ENCODE assay signal across 23 cellular contexts in genomic region chr3:167710552-167710951, GRCh38.
"Had no signal": no experiment of that assay in that cellular context is flagged by ENCODE, and none has a peak within 500 bp of the region (broad histone marks: within the 10 kb centered on the region; RNA-seq: fewer than 3 reads in every experiment).

No MANE protein-coding gene starts in this region.

- H3K27me3 Mint-ChIP-seq: activated CD4-positive, alpha-beta T cell treated with anti-CD3 and anti-CD28 coated beads, Interleukin-2, amount 10 ng/mL, durations not matched to agents 24 days and 14 days; activated CD8-positive, alpha-beta T cell treated with anti-CD3 and anti-CD28 coated beads for 36 hours; activated naive CD8-positive, alpha-beta T cell treated with anti-CD3 and anti-CD28 coated beads for 36 hours; brain; type B pancreatic cell had no signal

- H3K27ac Mint-ChIP-seq: activated CD4-positive, alpha-beta T cell treated with anti-CD3 and anti-CD28 coated beads, Interleukin-2, amount 10 ng/mL, durations not matched to agents 24 days and 14 days; activated naive CD8-positive, alpha-beta T cell treated with anti-CD3 and anti-CD28 coated beads for 36 hours; brain; type B pancreatic cell had no signal

- H3K9me3 Mint-ChIP-seq: activated CD8-positive, alpha-beta T cell treated with anti-CD3 and anti-CD28 coated beads for 36 hours; activated naive CD8-positive, alpha-beta T cell treated with anti-CD3 and anti-CD28 coated beads for 36 hours had no signal

- H3K36me3 ChIP-seq: prostate gland had no signal

- H3K4me1 ChIP-seq: prostate gland, right atrium auricular region had no signal

- ATAC-seq: activated CD8-positive, alpha-beta T cell treated with anti-CD3 and anti-CD28 coated beads for 36 hours; lower lobe of right lung; stimulated activated naive CD8-positive, alpha-beta T cell treated with anti-CD3 and anti-CD28 coated beads, Interleukin-15, Interleukin-2, amounts not matched to agents 100 U/mL and 50 U/mL, for 24 hours had no signal

- H3K9me3 ChIP-seq: lower lobe of right lung, prostate gland, right atrium auricular region had no signal

- DNase-seq: activated CD4-positive, alpha-beta T cell treated with anti-CD3 and anti-CD28 coated beads, Interleukin-2, amount 10 ng/mL, durations not matched to agents 24 days and 14 days; activated CD8-positive, alpha-beta memory T cell treated with anti-CD3 and anti-CD28 coated beads, Interleukin-2, amount 50 U/mL, for 4 hours; activated CD8-positive, alpha-beta T cell treated with anti-CD3 and anti-CD28 coated beads for 36 hours; activated gamma-delta T cell treated with Interleukin-2 at 50 U/mL for 16 hours; activated naive CD8-positive, alpha-beta T cell treated with anti-CD3 and anti-CD28 coated beads for 36 hours; activated T-cell treated with anti-CD3 and anti-CD28 coated beads, Interleukin-2, amount 50 U/mL, for 48 hours; caudate nucleus; dorsolateral prefrontal cortex; foreskin melanocyte; glutamatergic neuron; hippocampal formation; islet precursor cell; lower lobe of right lung; stimulated activated CD4-positive, alpha-beta T cell treated with anti-CD3 and anti-CD28 coated beads, Interleukin-12 subunit alpha, Interleukin-12 subunit beta, amount 100 ng/mL, for 4 hours; stimulated activated CD4-positive, alpha-beta T cell treated with anti-CD3 and anti-CD28 coated beads, Interleukin-1b, Interleukin-23, amount 100 ng/mL, for 48 hours; stimulated activated CD8-positive, alpha-beta memory T cell treated with anti-CD3 and anti-CD28 coated beads, Interleukin-4, amount 100 ng/mL, for 48 hours; stimulated activated naive CD8-positive, alpha-beta T cell treated with anti-CD3 and anti-CD28 coated beads, Interleukin-15, Interleukin-2, amounts not matched to agents 100 U/mL and 50 U/mL, for 24 hours; SW 1271; T-helper 9 cell had no signal

- H3K4me3 ChIP-seq: dorsolateral prefrontal cortex, lower lobe of right lung, prostate gland, right atrium auricular region had no signal

- H3K27me3 ChIP-seq: dorsolateral prefrontal cortex, right atrium auricular region had no signal

- H3K4me3 Mint-ChIP-seq: activated CD4-positive, alpha-beta T cell treated with anti-CD3 and anti-CD28 coated beads, Interleukin-2, amount 10 ng/mL, durations not matched to agents 24 days and 14 days; activated CD8-positive, alpha-beta T cell treated with anti-CD3 and anti-CD28 coated beads for 36 hours; activated naive CD8-positive, alpha-beta T cell treated with anti-CD3 and anti-CD28 coated beads for 36 hours; brain; type B pancreatic cell had no signal
